In genomic region chr7:128904381-128905197, GRCh38 we compare ENCODE assay signal across 8 cellular contexts. TPM values are rescaled to one million over a fixed set of nuclear protein-coding genes. Genes with fewer than 3 reads are reported as not detected.
DNase-seq lines count a peak whose midpoint lies in the region; ATAC-seq and TF ChIP-seq lines count a peak whose summit lies in the region.

No MANE protein-coding gene starts in this region.

- in situ Hi-C loops in G401 (cut with HindIII; ENCODE audit: low sequenced_read_pairs) = no loop called here

- intact Hi-C loops in aorta (cut with DNase I) = loop anchor here (5.0 kb wide), 2 partner anchors 183 to 188 kb away; no protein-coding TSS in a partner anchor

- POLR2A ChIA-PET in AG04450 (lab: Yijun Ruan, JAX) = no interaction called here

- H3K4me1 ChIP-seq in mesendoderm (ENCODE audit: control insufficient read depth, low read depth, low read length) (peaks cover 4% of the 10 kb centered on the region), aorta (ENCODE audit: control insufficient read depth in 1 of 2, insufficient read depth in 2 of 2, low read length in 2 of 2) (no peaks in the 10 kb centered on the region)

- no peak overlapping the region for H3K23ac ChIP-seq in mesendoderm (ENCODE audit: low read length)

- H3K4me2 ChIP-seq in mesendoderm (ENCODE audit: low read length) = no peak overlapping the region

- no peak overlapping the region for H3K18ac ChIP-seq in mesendoderm (ENCODE audit: low read length)

- peak overlapping the region in 2 of 3 donors; percentile 76 to 94 for H3K27ac Mint-ChIP-seq in IgD-negative memory B cell

- no peaks in the 10 kb centered on the region for H3K79me2 ChIP-seq in mesendoderm (ENCODE audit: control insufficient read depth, insufficient read depth, low read length)

- H3K4me3 Mint-ChIP-seq in IgD-negative memory B cell = no peak overlapping the region

- no peak overlapping the region for H2BK5ac ChIP-seq in mesendoderm (ENCODE audit: low read length)

- H3K79me1 ChIP-seq in mesendoderm (ENCODE audit: low read length) = no peaks in the 10 kb centered on the region

- TF ChIP-seq CTCF in AG04450 (IDR thresholded peaks at IDR 0.05; ENCODE audit: low read depth, low read length) = peak; percentile 65

- H2AK5ac ChIP-seq in mesendoderm (ENCODE audit: low read length) = no peak overlapping the region

- H3K9me3 ChIP-seq in AG04450 (ENCODE audit: control insufficient read depth, insufficient read depth, low read length) (no peaks in the 10 kb centered on the region), aorta (ENCODE audit: control insufficient read depth, low read length) (no peaks in the 10 kb centered on the region)

- no peak for ATAC-seq in HG03442 (IDR thresholded peaks at IDR 0.05; ENCODE audit: unreplicated experiment)
- ATAC-seq in aorta (ENCODE audit: low FRiP score) = no peak

- H3K4me3 ChIP-seq in AG04450 (ENCODE audit: low read depth, low read length) (no peak overlapping the region), mesendoderm (ENCODE audit: low read length) (no peak overlapping the region), aorta (ENCODE audit: low read length in 2 of 2) (no peak overlapping the region)

- H2BK15ac ChIP-seq in mesendoderm (replicated peaks; ENCODE audit: low read depth) = no peak overlapping the region

- H3K36me3 ChIP-seq in mesendoderm (ENCODE audit: control insufficient read depth, insufficient read depth, low read length) (no peaks in the 10 kb centered on the region), aorta (ENCODE audit: control insufficient read depth in 1 of 2, insufficient read depth in 2 of 2, low read length in 1 of 2) (no peaks in the 10 kb centered on the region)

- no peaks in the 10 kb centered on the region for H3K36me3 Mint-ChIP-seq in IgD-negative memory B cell

- no peak overlapping the region for H3K4ac ChIP-seq in mesendoderm (ENCODE audit: low read depth, low read length)

- H4K8ac ChIP-seq in mesendoderm (ENCODE audit: low read depth, low read length) = no peak overlapping the region

- H2BK120ac ChIP-seq in mesendoderm (ENCODE audit: low read depth, low read length) = no peak overlapping the region

- peaks cover 3 to 6% (median 4%) of the 10 kb centered on the region in 3 donors for H3K4me1 Mint-ChIP-seq in IgD-negative memory B cell

- H3K9ac ChIP-seq in mesendoderm (ENCODE audit: low read length) = no peak overlapping the region

- H3K27ac ChIP-seq in AG04450 (ENCODE audit: low read depth, low read length) = no peak overlapping the region
- H3K27ac ChIP-seq in mesendoderm (ENCODE audit: low read depth, low read length) = no peak overlapping the region
- no peak overlapping the region for H3K27ac ChIP-seq in aorta (ENCODE audit: low read depth in 1 of 2, low read length in 2 of 2)

- DNase-seq in AG04450 (ENCODE audit: low read depth, low spot score) (no peak), G401 (ENCODE audit: low spot score) (peak; percentile 44), RKO (ENCODE audit: low spot score) (peak; percentile 76), mesendoderm (peak; percentile 69), aorta (no peak)
- DNase-seq in effector CD4-positive, alpha-beta T cell = peak; percentile 17

- H3K56ac ChIP-seq in mesendoderm (ENCODE audit: low read length) = no peak overlapping the region

- H3K27me3 ChIP-seq in AG04450 (ENCODE audit: control insufficient read depth, insufficient read depth, low read length) = peaks cover 18% of the 10 kb centered on the region
- no peaks in the 10 kb centered on the region for H3K27me3 ChIP-seq in mesendoderm (ENCODE audit: insufficient read depth, low read length, poor library complexity)
- H3K27me3 ChIP-seq in aorta (ENCODE audit: control insufficient read depth in 1 of 2, insufficient read depth in 2 of 2, low read length in 1 of 2) = no peaks in the 10 kb centered on the region

- WGBS in mesendoderm (ENCODE audit: extremely low coverage, insufficient coverage, low lambda C conversion rate) = no CpG with 5 or more reads among the region's 8 CpGs
- 56% methylated on average over 7 to 8 of the region's 8 CpGs for WGBS in aorta, 2 donors

- no peak overlapping the region for H4K5ac ChIP-seq in mesendoderm (ENCODE audit: low read length)

- CTCF ChIA-PET in AG04450 (lab: Charles Lee) = interaction anchor here (0.6 to 3.4 kb wide), 3 partner anchors 183 to 969 kb away, joined by 3 to 43 read pairs (median 3); no protein-coding TSS in a partner anchor

- peaks cover 0 to 3% (median 0%) of the 10 kb centered on the region in 3 donors for H3K9me3 Mint-ChIP-seq in IgD-negative memory B cell

- H3K27me3 Mint-ChIP-seq in IgD-negative memory B cell = peaks cover 19% of the 10 kb centered on the region

RNA-seq across cellular contexts. Expression of gene KCP, which starts 5.9 kb away (rescaled TPM):
- polyA plus RNA-seq in AG04450 (2011; rRNA removed) (0.04 and 0.05 TPM in 2 replicates), IgD-negative memory B cell (0.26 TPM), aorta (under 1 TPM in 1 of 2 donors, not detected in 1; 0.15 TPM)
- not detected in 2 replicates for polyA minus RNA-seq in AG04450 (2011; rRNA and poly(A)+ RNA removed)
- total RNA-seq in G401 (2014; rRNA removed; shearing (Covaris generic)) = 2.8 and 4.7 TPM in 2 replicates
- 0.74 TPM for polyA plus RNA-seq in mesendoderm (2013, experiment 1 of 2)
- polyA plus RNA-seq in mesendoderm (2013, experiment 2 of 2) = 0.84 TPM
- 1 to 10 TPM; 2.1 to 6.1 TPM for total RNA-seq in aorta

RNA-seq across cellular contexts. Expression of gene IRF5, which starts 33.1 kb away (rescaled TPM):
- 0.04 and 0.06 TPM in 2 replicates for polyA plus RNA-seq in AG04450 (2011; rRNA removed)
- not detected in 2 replicates for polyA minus RNA-seq in AG04450 (2011; rRNA and poly(A)+ RNA removed)
- total RNA-seq in G401 (2014; rRNA removed; shearing (Covaris generic)) = not detected in 2 replicates
- 132 TPM for polyA plus RNA-seq in IgD-negative memory B cell
- 0.07 TPM for polyA plus RNA-seq in mesendoderm (2013, experiment 1 of 2)
- polyA plus RNA-seq in mesendoderm (2013, experiment 2 of 2) = 0.06 TPM
- 10 to 100 TPM in 1 of 2 donors, 1 to 10 TPM in 1; 9.6 to 15.5 TPM for total RNA-seq in aorta
- polyA plus RNA-seq in aorta = 1 to 10 TPM; 4.0 to 7.8 TPM

RNA-seq across cellular contexts. Expression of gene ATP6V1F, which starts 41.9 kb away (rescaled TPM):
- polyA plus RNA-seq in AG04450 (2011; rRNA removed) (150 and 193 TPM in 2 replicates), IgD-negative memory B cell (325 TPM), aorta (100 to 1,000 TPM; 120 to 270 TPM)
- 48.3 and 52.6 TPM in 2 replicates for polyA minus RNA-seq in AG04450 (2011; rRNA and poly(A)+ RNA removed)
- total RNA-seq in G401 (2014; rRNA removed; shearing (Covaris generic)) = 221 and 246 TPM in 2 replicates
- polyA plus RNA-seq in mesendoderm (2013, experiment 1 of 2) = 141 TPM
- polyA plus RNA-seq in mesendoderm (2013, experiment 2 of 2) = 142 TPM
- total RNA-seq in aorta = 10 to 100 TPM; 83.7 to 84.8 TPM

Comparison
In these comparisons a context has a peak if more than half of its experiments do, and no peak if none do; other contexts are left out.
1. DNase-seq: peak in G401 (single experiment), RKO (single experiment), effector CD4-positive, alpha-beta T cell (single experiment) and mesendoderm (single experiment); none in AG04450 (single experiment) and aorta (0 of 2).
2. RNA of gene IRF5, which starts 33.1 kb away (polyA plus RNA-seq): 132 TPM in IgD-negative memory B cell (single experiment); 4.0 to 7.8 TPM in aorta and 0.04 to 0.06 TPM in AG04450; every median in the first group is over 10 times any median in the second.